In genomic region chr1:47332779-47333577, GRCh38 we compare ENCODE assay signal across 9 cellular contexts. TPM values are rescaled to one million over a fixed set of nuclear protein-coding genes. Genes with fewer than 3 reads are reported as not detected.
DNase-seq lines count a peak whose midpoint lies in the region; ATAC-seq, FAIRE-seq and TF ChIP-seq lines count a peak whose summit lies in the region.
"Had no signal": no experiment of that assay in that cellular context is flagged by ENCODE, and none has a peak within 500 bp of the region (broad histone marks: within the 10 kb centered on the region; RNA-seq: fewer than 3 reads in every experiment).

No MANE protein-coding gene starts in this region.

- intact Hi-C loops in K562 (cut with micrococcal nuclease) (loop anchor here (5.0 kb wide), 3 partner anchors 101 to 151 kb away; partner anchors contain the start of genes FOXD2 and TAL1), thyroid gland (cut with DNase I) (loop anchor here (10.0 kb wide), 1 partner anchor 148 kb away; no protein-coding TSS in a partner anchor)
- intact Hi-C loops in activated CD4-positive, alpha-beta T cell treated with anti-CD3 and anti-CD28 coated beads for 36 hours (cut with DNase I, micrococcal nuclease): loop anchor here in 1 of 2 experiments (1.0 to 10.0 kb wide), 4 partner anchors 44 to 1139 kb away; partner anchors contain the start of genes EFCAB14, MKNK1 and SPATA6

- H3K9me1 ChIP-seq in K562 (ENCODE audit: control insufficient read depth, insufficient read depth, low read length): no peaks in the 10 kb centered on the region

- peaks cover 55% of the 10 kb centered on the region for H3K79me2 ChIP-seq in K562 (ENCODE audit: control insufficient read depth, insufficient read depth, low read length)

- no peak for TF ChIP-seq EP300 in K562 (IDR thresholded peaks at IDR 0.05; ENCODE audit: low read length)

- H3K4me3 Mint-ChIP-seq in activated CD4-positive, alpha-beta T cell treated with anti-CD3 and anti-CD28 coated beads for 36 hours: no peak overlapping the region

- H3K9me3 ChIP-seq in K562 (replicated peaks; ENCODE audit: control insufficient read depth, insufficient read depth, low read depth, low read length): no peaks in the 10 kb centered on the region
- no peaks in the 10 kb centered on the region for H3K9me3 ChIP-seq in liver (ENCODE audit: control insufficient read depth in 4 of 4, low read length in 3 of 4)
- H3K9me3 ChIP-seq in thyroid gland: no peaks in the 10 kb centered on the region

- no peak for FAIRE-seq in K562 (lab: Jason Lieb, UNC)
- FAIRE-seq: TTC549 had no signal

- POLR2A ChIA-PET in K562 (lab: Yijun Ruan, JAX): interaction anchor here (0.6 to 18.0 kb wide), 12 partner anchors 11 to 106 kb away, joined by 3 to 318 read pairs (median 4); partner anchors contain the start of gene STIL
- POLR2A ChIA-PET in activated CD4-positive, alpha-beta T cell treated with anti-CD3 and anti-CD28 coated beads for 36 hours (lab: Charles Lee): interaction anchor here (3.7 kb wide), 1 partner anchor 19 kb away, joined by 31 read pairs; the partner anchor contains the start of gene STIL

- H3K27ac Mint-ChIP-seq in activated CD4-positive, alpha-beta T cell treated with anti-CD3 and anti-CD28 coated beads for 36 hours: no peak overlapping the region

- TF ChIP-seq POLR2A in K562 (conservative IDR thresholded peaks at IDR 0.05) (no peak), thyroid gland (IDR thresholded peaks at IDR 0.05) (no peak)

- no peaks in the 10 kb centered on the region for H3K27me3 Mint-ChIP-seq in activated CD4-positive, alpha-beta T cell treated with anti-CD3 and anti-CD28 coated beads for 36 hours

- TF ChIP-seq CTCF in HL-60 (IDR thresholded peaks at IDR 0.05; ENCODE audit: insufficient read depth, low read length) (no peak), K562 (IDR thresholded peaks at IDR 0.05 in 2 of 3, conservative IDR thresholded peaks at IDR 0.05 in 1 of 3; ENCODE audit: insufficient read depth in 2 of 3, low read depth in 1 of 3, low read length in 3 of 3) (no peak), liver (IDR thresholded peaks at IDR 0.05; ENCODE audit: low read depth, low read length, missing input control) (no peak), thyroid gland (IDR thresholded peaks at IDR 0.05) (no peak)

- H3K9me3 Mint-ChIP-seq in activated CD4-positive, alpha-beta T cell treated with anti-CD3 and anti-CD28 coated beads for 36 hours (ENCODE audit: low read depth): no peaks in the 10 kb centered on the region

- CTCF ChIA-PET in K562 (lab: Yijun Ruan, JAX; ENCODE audit: low intra/inter-chr PET ratio): interaction anchor here (0.5 kb wide), 1 partner anchor 1822 kb away, joined by 3 read pairs; no protein-coding TSS in a partner anchor
- CTCF ChIA-PET in activated CD4-positive, alpha-beta T cell treated with anti-CD3 and anti-CD28 coated beads for 36 hours (lab: Charles Lee): interaction anchor here (0.9 to 2.4 kb wide), 6 partner anchors 10 to 154 kb away, joined by 3 to 20 read pairs (median 5); partner anchors contain the start of gene STIL

- H3K27ac ChIP-seq in HL-60 (replicated peaks) (peak overlapping the region; percentile 75), K562 (ENCODE audit: extremely low read depth, low read depth, low read length) (peak overlapping the region; percentile 85), liver (ENCODE audit: low read depth in 1 of 2, low read length in 2 of 2) (peak overlapping the region; percentile 99), thyroid gland (peak overlapping the region; percentile 21 to 98 (median 95))

- H3K9ac ChIP-seq in K562 (ENCODE audit: insufficient read depth in 1 of 2, low read depth in 2 of 2, low read length in 2 of 2): peak overlapping the region; percentile 96 to 97
- H3K9ac ChIP-seq in liver (ENCODE audit: low read depth in 1 of 2, low read length in 2 of 2): peak overlapping the region; percentile 51 to 70

- peaks cover 20% of the 10 kb centered on the region for H3K4me1 Mint-ChIP-seq in activated CD4-positive, alpha-beta T cell treated with anti-CD3 and anti-CD28 coated beads for 36 hours

- TF ChIP-seq RAD21 in K562 (CRISPR knock-in tag; conservative IDR thresholded peaks at IDR 0.05 in 1 of 2, IDR thresholded peaks at IDR 0.05 in 1 of 2) (no peak), liver (IDR thresholded peaks at IDR 0.05) (no peak)

- peaks cover 2% of the 10 kb centered on the region for H3K36me3 Mint-ChIP-seq in activated CD4-positive, alpha-beta T cell treated with anti-CD3 and anti-CD28 coated beads for 36 hours (ENCODE audit: low read depth)

- H4K20me1 ChIP-seq in K562 (replicated peaks; ENCODE audit: control insufficient read depth, insufficient read depth, low read length): 0 out of 2 replicates have a peak, but pooled peaks cover under 1% of the 10 kb centered on the region

- in situ Hi-C loops in K562 (cut with MboI): no loop called here

- ATAC-seq in K562: no peak
- no peak for ATAC-seq in GM19023 (IDR thresholded peaks at IDR 0.05; ENCODE audit: unreplicated experiment)
- ATAC-seq in activated CD4-positive, alpha-beta T cell treated with anti-CD3 and anti-CD28 coated beads for 36 hours: no peak

- peak overlapping the region; percentile 98 for H3K4me2 ChIP-seq in K562 (ENCODE audit: insufficient read depth, low read length)

- DNase-seq in HL-60 (ENCODE audit: low read depth in 1 of 2, low spot score in 1 of 2) (no peak), K562 (ENCODE audit: extremely low read depth in 1 of 4, low spot score in 3 of 4) (peak in 1 of 4 experiments; percentile 14), thyroid gland (peak in 1 of 2 donors; percentile 5), NCI-H526 (lab: John Stamatoyannopoulos, UW) (no peak), NCI-H1092 (lab: John Stamatoyannopoulos, UW) (no peak)
- DNase-seq in activated CD4-positive, alpha-beta T cell treated with anti-CD3 and anti-CD28 coated beads for 36 hours: no peak

- peak overlapping the region; percentile 98 for H2AFZ ChIP-seq in K562 (ENCODE audit: low read depth, low read length)

- H3K36me3 ChIP-seq in K562 (ENCODE audit: control insufficient read depth, insufficient read depth, low read length) (peaks cover 9% of the 10 kb centered on the region; the same call in 2 of the 3 replicates), liver (ENCODE audit: control insufficient read depth in 4 of 4, insufficient read depth in 3 of 4, low read depth in 1 of 4, low read length in 3 of 4) (peaks cover 0 to 2% (median 0%) of the 10 kb centered on the region in 4 donors), thyroid gland (no peaks in the 10 kb centered on the region)

- H3K4me3 ChIP-seq in HL-60 (replicated peaks; ENCODE audit: insufficient read depth, low read length) (peak overlapping the region; percentile 82), K562 (peak overlapping the region; percentile 93), liver (ENCODE audit: low read depth in 1 of 3, low read length in 3 of 3) (peak overlapping the region; percentile 44 to 95 (median 86)), thyroid gland (replicated peaks in 1 of 3) (peak overlapping the region in 2 of 3 donors; percentile 3 to 91)

- H3K4me1 ChIP-seq in K562 (replicated peaks in 1 of 2; ENCODE audit: control insufficient read depth in 2 of 2, insufficient read depth in 2 of 2, low read length in 2 of 2) (peaks cover 21 to 28% of the 10 kb centered on the region in 2 experiments; a peak in 4 of 5 replicates), liver (ENCODE audit: control insufficient read depth in 4 of 4, insufficient read depth in 4 of 4, low read length in 3 of 4) (peaks cover 6 to 16% (median 12%) of the 10 kb centered on the region in 4 donors), thyroid gland (peaks cover 4 to 32% of the 10 kb centered on the region in 2 donors)

- WGBS in K562 (ENCODE audit: insufficient coverage, low coverage, missing lambda C conversion rate): 21% methylated on average over 19 of the region's 19 CpGs
- 44% methylated on average over 19 of the region's 19 CpGs for WGBS in liver
- 44 to 45% methylated on average over 19 of the region's 19 CpGs for WGBS in thyroid gland, 2 donors

- H3K27me3 ChIP-seq in HL-60 (ENCODE audit: insufficient read depth, poor library complexity, severe bottlenecking) (no peaks in the 10 kb centered on the region), K562 (ENCODE audit: control insufficient read depth in 2 of 2, insufficient read depth in 2 of 2, low read length in 2 of 2) (no peaks in the 10 kb centered on the region), liver (ENCODE audit: control insufficient read depth in 4 of 4, insufficient read depth in 4 of 4, low read length in 3 of 4) (no peaks in the 10 kb centered on the region), thyroid gland (no peaks in the 10 kb centered on the region)

- TSS peak; percentile 82 for BruUV-seq in K562 (replicated peaks; lab: Mats Ljungman, UMichigan)

RNA-seq across cellular contexts. Expression of gene CMPK1, which starts 0.6 kb away (rescaled TPM):
- total RNA-seq in K562 (2011; cell fraction: chromatin; rRNA removed; ENCODE audit: low replicate concordance): 15.9 and 61.9 TPM in 2 replicates
- 11.5 and 12.6 TPM in 2 replicates for total RNA-seq in K562 (2011; cell fraction: nucleolus; rRNA removed)
- 42.5 and 72.0 TPM in 2 replicates for total RNA-seq in K562 (2011; cell fraction: nucleoplasm; rRNA removed)
- total RNA-seq in K562 (2014; rRNA removed) (107 TPM in 2 replicates), K562 (2014; rRNA removed; fragmentation: Illumina TruSeq; extraction: Trizol) (197 and 229 TPM in 2 replicates), K562 (2015; rRNA removed; fragmentation: Illumina TruSeq; extraction: Trizol) (175 and 194 TPM in 2 replicates), K562 (2021) (164 and 165 TPM in 2 replicates), liver (100 to 1,000 TPM in 1 of 2 donors, 10 to 100 TPM in 1; 66.8 to 146 TPM), thyroid gland (100 to 1,000 TPM; 122 to 147 (median 134) TPM)
- polyA plus RNA-seq in K562 (2011; rRNA removed) (70.2 and 89.2 TPM in 2 replicates), K562 (2014; fragmentation: Illumina TruSeq; extraction: Trizol) (169 and 179 TPM in 2 replicates), K562 (2014; fragmentation: Nextera tagmentation; extraction: Ambion mirVana) (10 to 100 TPM; 54.5 to 67.3 TPM), K562 (2014; rRNA removed) (116 and 126 TPM in 2 replicates), liver (10 to 100 TPM; 74.5 to 99.5 TPM)
- polyA plus RNA-seq in K562 (2011; cell fraction: cytosol; rRNA removed): 15.0 and 29.0 TPM in 2 replicates
- 9.9 and 19.2 TPM in 2 replicates for polyA plus RNA-seq in K562 (2011; cell fraction: nucleus; rRNA removed)
- 117 and 148 TPM in 2 replicates for polyA plus RNA-seq in K562 (2012)
- 92.8 and 128 TPM in 2 replicates for polyA minus RNA-seq in K562 (2011; rRNA and poly(A)+ RNA removed)
- polyA minus RNA-seq in K562 (2011; cell fraction: cytosol; rRNA and poly(A)+ RNA removed): 72.8 and 77.2 TPM in 2 replicates
- polyA minus RNA-seq in K562 (2011; cell fraction: nucleus; rRNA and poly(A)+ RNA removed): 10.1 and 20.4 TPM in 2 replicates
- 100 to 1,000 TPM in 1 of 2 experiments, 10 to 100 TPM in 1; 97.7 to 134 TPM for total RNA-seq in activated CD4-positive, alpha-beta T cell treated with anti-CD3 and anti-CD28 coated beads for 36 hours

RNA-seq across cellular contexts. Expression of gene STIL, which starts 19.0 kb away (rescaled TPM):
- 163 and 354 TPM in 2 replicates for total RNA-seq in K562 (2011; cell fraction: chromatin; rRNA removed; ENCODE audit: low replicate concordance)
- total RNA-seq in K562 (2011; cell fraction: nucleolus; rRNA removed): 63.7 and 103 TPM in 2 replicates
- 154 and 164 TPM in 2 replicates for total RNA-seq in K562 (2011; cell fraction: nucleoplasm; rRNA removed)
- total RNA-seq in K562 (2014; rRNA removed): 28.8 and 35.7 TPM in 2 replicates
- 56.8 and 67.8 TPM in 2 replicates for total RNA-seq in K562 (2014; rRNA removed; fragmentation: Illumina TruSeq; extraction: Trizol)
- total RNA-seq in K562 (2015; rRNA removed; fragmentation: Illumina TruSeq; extraction: Trizol): 49.7 and 52.0 TPM in 2 replicates
- 39.6 and 41.1 TPM in 2 replicates for total RNA-seq in K562 (2021)
- 75.0 and 77.4 TPM in 2 replicates for polyA plus RNA-seq in K562 (2011; rRNA removed)
- polyA plus RNA-seq in K562 (2011; cell fraction: cytosol; rRNA removed): 22.5 and 40.5 TPM in 2 replicates
- polyA plus RNA-seq in K562 (2011; cell fraction: nucleus; rRNA removed): 48.5 and 62.6 TPM in 2 replicates
- polyA plus RNA-seq in K562 (2012): 22.3 TPM in 2 replicates
- 43.4 and 48.1 TPM in 2 replicates for polyA plus RNA-seq in K562 (2014; fragmentation: Illumina TruSeq; extraction: Trizol)
- 10 to 100 TPM; 10.5 to 17.5 TPM for polyA plus RNA-seq in K562 (2014; fragmentation: Nextera tagmentation; extraction: Ambion mirVana)
- 31.3 and 33.8 TPM in 2 replicates for polyA plus RNA-seq in K562 (2014; rRNA removed)
- polyA minus RNA-seq in K562 (2011; rRNA and poly(A)+ RNA removed): 223 and 224 TPM in 2 replicates
- polyA minus RNA-seq in K562 (2011; cell fraction: cytosol; rRNA and poly(A)+ RNA removed): 33.9 and 37.2 TPM in 2 replicates
- polyA minus RNA-seq in K562 (2011; cell fraction: nucleus; rRNA and poly(A)+ RNA removed): 34.7 and 68.2 TPM in 2 replicates
- total RNA-seq in liver: 10 to 100 TPM in 1 of 2 donors, under 1 TPM in 1; 0.84 to 20.5 TPM
- polyA plus RNA-seq in liver: under 1 TPM; 0.26 to 0.67 TPM
- total RNA-seq in thyroid gland: 1 to 10 TPM in 3 of 4 donors, under 1 TPM in 1; 0.93 to 2.5 (median 1.6) TPM
- total RNA-seq in activated CD4-positive, alpha-beta T cell treated with anti-CD3 and anti-CD28 coated beads for 36 hours: 10 to 100 TPM; 33.9 to 36.0 TPM
